20 cellular contexts compared by ENCODE assay signal in genomic region chr15:99052205-99052604, GRCh38. TPM values are rescaled to one million over a fixed set of nuclear protein-coding genes. Genes with fewer than 3 reads are reported as not detected.
DNase-seq lines count a peak whose midpoint lies in the region; ATAC-seq and TF ChIP-seq lines count a peak whose summit lies in the region.
"Had no signal": no experiment of that assay in that cellular context is flagged by ENCODE, and none has a peak within 500 bp of the region (broad histone marks: within the 10 kb centered on the region; RNA-seq: fewer than 3 reads in every experiment).

No MANE protein-coding gene starts in this region.

- H3K4me3 Mint-ChIP-seq in activated T-helper 17 cell treated with anti-CD3 and anti-CD28 coated beads, Interleukin-2, amount 50 U/mL, for 72 hours = no peak overlapping the region
- H3K4me3 Mint-ChIP-seq in WTC11 = no peak overlapping the region

- H3K36me3 Mint-ChIP-seq in activated T-helper 17 cell treated with anti-CD3 and anti-CD28 coated beads, Interleukin-2, amount 50 U/mL, for 72 hours (ENCODE audit: low read depth) = no peaks in the 10 kb centered on the region
- no peaks in the 10 kb centered on the region for H3K36me3 Mint-ChIP-seq in WTC11

- TF ChIP-seq CTCF in GM10266 (IDR thresholded peaks at IDR 0.05; ENCODE audit: control insufficient read depth, insufficient read depth, low read depth, missing control alignments) (no peak), WTC11 (IDR thresholded peaks at IDR 0.05) (no peak)

- H3K27me3 Mint-ChIP-seq in activated T-helper 17 cell treated with anti-CD3 and anti-CD28 coated beads, Interleukin-2, amount 50 U/mL, for 72 hours = peaks cover 15% of the 10 kb centered on the region
- no peaks in the 10 kb centered on the region; the same call in 1 of the 2 replicates for H3K27me3 Mint-ChIP-seq in WTC11 (ENCODE audit: low read depth)

- peaks cover 4% of the 10 kb centered on the region for H3K4me1 Mint-ChIP-seq in activated T-helper 17 cell treated with anti-CD3 and anti-CD28 coated beads, Interleukin-2, amount 50 U/mL, for 72 hours
- peaks cover 3% of the 10 kb centered on the region; the same call in 1 of the 2 replicates for H3K4me1 Mint-ChIP-seq in WTC11

- no peak overlapping the region for H3K27ac Mint-ChIP-seq in activated T-helper 17 cell treated with anti-CD3 and anti-CD28 coated beads, Interleukin-2, amount 50 U/mL, for 72 hours
- H3K27ac Mint-ChIP-seq in WTC11 = no peak overlapping the region

- CTCF ChIA-PET in WTC11 (lab: Charles Lee) = no interaction called here

- ATAC-seq in GM19463 (IDR thresholded peaks at IDR 0.05; ENCODE audit: unreplicated experiment) (peak; percentile 71), HG03442 (IDR thresholded peaks at IDR 0.05; ENCODE audit: unreplicated experiment) (peak; percentile 62), WTC11 (no peak)
- ATAC-seq in activated T-helper 17 cell treated with anti-CD3 and anti-CD28 coated beads, Interleukin-2, amount 50 U/mL, for 72 hours (replicated peaks) = peak; percentile 46
- ATAC-seq: activated CD4-positive, CD25-positive, alpha-beta regulatory T cell treated with anti-CD3 and anti-CD28 coated beads, Interleukin-2, amount 50 U/mL, for 24 hours; left colon had no signal

- DNase-seq in GM10266 (ENCODE audit: extremely low spot score) = peak; percentile 42
- no peak for DNase-seq in WTC11 (ENCODE audit: low spot score)
- DNase-seq in ureter (ENCODE audit: low spot score) = no peak
- no peak for DNase-seq in NK-92 (lab: John Stamatoyannopoulos, UW; ENCODE audit: unreplicated experiment)
- DNase-seq in effector CD4-positive, alpha-beta T cell = no peak
- DNase-seq: activated T-cell treated with anti-CD3 and anti-CD28 coated beads for 4 hours; DMS153; erythroblast; HCEC 1CT; left colon; NCI-H1417; stimulated activated CD8-positive, alpha-beta memory T cell treated with anti-CD3 and anti-CD28 coated beads, Interleukin-4, amount 100 ng/mL, for 48 hours; trophoblast cell had no signal

- H3K9me3 Mint-ChIP-seq in activated T-helper 17 cell treated with anti-CD3 and anti-CD28 coated beads, Interleukin-2, amount 50 U/mL, for 72 hours = no peaks in the 10 kb centered on the region
- no peaks in the 10 kb centered on the region for H3K9me3 Mint-ChIP-seq in WTC11

- POLR2A ChIA-PET in WTC11 (lab: Charles Lee) = no interaction called here

TF ChIP-seq in WTC11, 78 proteins besides CTCF, POLR2A, EP300 and RAD21:
- TF ChIP-seq GABPB1 (CRISPR knock-in tag; IDR thresholded peaks at IDR 0.05) (no peak), E2F4 (CRISPR knock-in tag; IDR thresholded peaks at IDR 0.05; ENCODE audit: borderline replicate concordance, low read depth) (no peak), ZNF232 (CRISPR knock-in tag; IDR thresholded peaks at IDR 0.05) (no peak), CBFB (CRISPR knock-in tag; IDR thresholded peaks at IDR 0.05; ENCODE audit: low read depth) (no peak)
- TF ChIP-seq, protein P1, sequence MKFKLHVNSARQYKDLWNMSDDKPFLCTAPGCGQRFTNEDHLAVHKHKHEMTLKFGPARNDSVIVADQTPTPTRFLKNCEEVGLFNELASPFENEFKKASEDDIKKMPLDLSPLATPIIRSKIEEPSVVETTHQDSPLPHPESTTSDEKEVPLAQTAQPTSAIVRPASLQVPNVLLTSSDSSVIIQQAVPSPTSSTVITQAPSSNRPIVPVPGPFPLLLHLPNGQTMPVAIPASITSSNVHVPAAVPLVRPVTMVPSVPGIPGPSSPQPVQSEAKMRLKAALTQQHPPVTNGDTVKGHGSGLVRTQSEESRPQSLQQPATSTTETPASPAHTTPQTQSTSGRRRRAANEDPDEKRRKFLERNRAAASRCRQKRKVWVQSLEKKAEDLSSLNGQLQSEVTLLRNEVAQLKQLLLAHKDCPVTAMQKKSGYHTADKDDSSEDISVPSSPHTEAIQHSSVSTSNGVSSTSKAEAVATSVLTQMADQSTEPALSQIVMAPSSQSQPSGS (CRISPR knock-in tag; IDR thresholded peaks at IDR 0.05; ENCODE audit: borderline replicate concordance, low read depth) = no peak
- TF ChIP-seq, protein P2, sequence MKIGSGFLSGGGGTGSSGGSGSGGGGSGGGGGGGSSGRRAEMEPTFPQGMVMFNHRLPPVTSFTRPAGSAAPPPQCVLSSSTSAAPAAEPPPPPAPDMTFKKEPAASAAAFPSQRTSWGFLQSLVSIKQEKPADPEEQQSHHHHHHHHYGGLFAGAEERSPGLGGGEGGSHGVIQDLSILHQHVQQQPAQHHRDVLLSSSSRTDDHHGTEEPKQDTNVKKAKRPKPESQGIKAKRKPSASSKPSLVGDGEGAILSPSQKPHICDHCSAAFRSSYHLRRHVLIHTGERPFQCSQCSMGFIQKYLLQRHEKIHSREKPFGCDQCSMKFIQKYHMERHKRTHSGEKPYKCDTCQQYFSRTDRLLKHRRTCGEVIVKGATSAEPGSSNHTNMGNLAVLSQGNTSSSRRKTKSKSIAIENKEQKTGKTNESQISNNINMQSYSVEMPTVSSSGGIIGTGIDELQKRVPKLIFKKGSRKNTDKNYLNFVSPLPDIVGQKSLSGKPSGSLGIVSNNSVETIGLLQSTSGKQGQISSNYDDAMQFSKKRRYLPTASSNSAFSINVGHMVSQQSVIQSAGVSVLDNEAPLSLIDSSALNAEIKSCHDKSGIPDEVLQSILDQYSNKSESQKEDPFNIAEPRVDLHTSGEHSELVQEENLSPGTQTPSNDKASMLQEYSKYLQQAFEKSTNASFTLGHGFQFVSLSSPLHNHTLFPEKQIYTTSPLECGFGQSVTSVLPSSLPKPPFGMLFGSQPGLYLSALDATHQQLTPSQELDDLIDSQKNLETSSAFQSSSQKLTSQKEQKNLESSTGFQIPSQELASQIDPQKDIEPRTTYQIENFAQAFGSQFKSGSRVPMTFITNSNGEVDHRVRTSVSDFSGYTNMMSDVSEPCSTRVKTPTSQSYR (CRISPR knock-in tag; IDR thresholded peaks at IDR 0.05) = no peak
TF ChIP-seq in WTC11: peak in this region for 0.

RNA-seq across cellular contexts. Expression of gene PGPEP1L, which starts 44.6 kb away (rescaled TPM):
- not detected for total RNA-seq in activated T-helper 17 cell treated with anti-CD3 and anti-CD28 coated beads, Interleukin-2, amount 50 U/mL, for 72 hours
- not detected in 3 replicates for total RNA-seq in WTC11 (2021)
- total RNA-seq in ureter = not detected
- total RNA-seq: adrenal gland, left colon, myocyte, renal cortical epithelial cell had no signal

RNA-seq across cellular contexts. Expression of gene SYNM, which starts 52.7 kb away (rescaled TPM):
- total RNA-seq in activated T-helper 17 cell treated with anti-CD3 and anti-CD28 coated beads, Interleukin-2, amount 50 U/mL, for 72 hours = under 1 TPM; 0.43 to 0.58 TPM
- total RNA-seq in WTC11 (2021) (2.1 to 2.2 TPM (median 2.2 TPM) in 3 replicates), ureter (189 TPM)

Comparison
In these comparisons a context has a peak if more than half of its experiments do, and no peak if none do; other contexts are left out.
1. RNA of gene SYNM, which starts 52.7 kb away (total RNA-seq): 189 TPM in ureter (single experiment); 2.1 to 2.2 TPM in WTC11 and 0.43 to 0.58 TPM in activated T-helper 17 cell treated with anti-CD3 and anti-CD28 coated beads, Interleukin-2, amount 50 U/mL, for 72 hours; every median in the first group is over 10 times any median in the second.